In the genomic region with DNA sequence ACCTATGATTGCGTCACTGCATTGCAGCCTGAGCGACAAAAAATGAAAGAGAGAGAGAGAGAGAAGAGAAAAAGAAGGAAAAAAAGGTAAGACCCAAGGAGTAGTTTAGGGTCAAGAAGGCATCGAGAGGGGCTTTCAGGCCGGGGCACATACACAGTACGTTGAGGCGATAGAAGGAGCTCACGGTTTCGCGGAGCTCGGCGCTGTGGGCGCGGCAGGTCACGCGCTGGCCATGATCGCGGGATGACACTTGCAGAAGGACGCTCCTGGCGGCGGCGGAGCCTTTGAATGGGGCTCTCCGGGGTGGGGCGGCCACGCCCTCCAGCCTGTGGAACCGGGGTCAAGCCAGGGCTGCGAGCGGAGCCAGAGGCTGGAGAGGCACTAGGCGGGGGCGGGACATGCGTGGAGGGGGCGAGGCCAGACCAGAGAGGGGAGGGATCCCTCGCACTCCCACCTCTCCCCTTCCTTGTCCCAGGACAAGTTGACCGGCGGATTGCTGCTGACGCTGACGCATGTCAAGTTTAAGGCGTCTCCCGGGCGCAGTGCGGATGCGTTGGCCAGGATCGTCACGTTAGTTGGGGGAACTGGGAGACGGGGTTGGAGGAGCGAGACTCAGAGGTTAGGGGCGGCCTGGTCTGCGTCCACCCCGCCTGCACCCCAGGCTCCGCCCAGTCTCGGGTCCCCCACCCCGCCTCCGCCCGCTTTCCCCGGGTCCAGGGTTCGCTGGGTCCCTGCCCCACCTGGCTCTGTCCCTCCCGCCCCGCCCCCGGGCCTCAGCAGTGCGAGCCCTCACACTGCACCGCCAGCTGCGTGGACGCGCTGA, we compare ENCODE assay signal across 8 cellular contexts. TPM values are rescaled to one million over a fixed set of nuclear protein-coding genes. Genes with fewer than 3 reads are reported as not detected.
DNase-seq lines count a peak whose midpoint lies in the region; ATAC-seq, FAIRE-seq and TF ChIP-seq lines count a peak whose summit lies in the region.
"Had no signal": no experiment of that assay in that cellular context is flagged by ENCODE, and none has a peak within 500 bp of the region (broad histone marks: within the 10 kb centered on the region; RNA-seq: fewer than 3 reads in every experiment).

No MANE protein-coding gene starts in this region.

- no peaks in the 10 kb centered on the region; a peak in 1 of 4 replicates for H3K9me3 ChIP-seq in H1 (ENCODE audit: insufficient read depth in 2 of 2, low read depth in 1 of 2, low read length in 1 of 2)
- H3K9me3 ChIP-seq in skeletal muscle satellite cell (replicated peaks; ENCODE audit: low read length) = no peaks in the 10 kb centered on the region
- H3K9me3 ChIP-seq in adrenal gland (replicated peaks in 1 of 3) = no peaks in the 10 kb centered on the region

- H3K27ac ChIP-seq in H1 (ENCODE audit: low read depth, low read length) (no peak overlapping the region), adrenal gland (no peak overlapping the region)

- H3K36me3 ChIP-seq in H1 (ENCODE audit: control insufficient read depth in 2 of 4, insufficient read depth in 4 of 4, low read length in 3 of 4) (no peaks in the 10 kb centered on the region), skeletal muscle satellite cell (ENCODE audit: insufficient read depth, low read length) (no peaks in the 10 kb centered on the region), adrenal gland (replicated peaks in 1 of 2) (no peaks in the 10 kb centered on the region)

- H3K27me3 ChIP-seq in H1 (replicated peaks in 1 of 4; ENCODE audit: control insufficient read depth in 3 of 4, extremely low read depth in 1 of 4, insufficient read depth in 3 of 4, low read length in 3 of 4) = peaks cover 20 to 45% (median 34%) of the 10 kb centered on the region in 4 experiments
- H3K27me3 ChIP-seq in skeletal muscle satellite cell (ENCODE audit: control insufficient read depth, insufficient read depth, low read length) = peaks cover 72% of the 10 kb centered on the region
- H3K27me3 ChIP-seq in adrenal gland = peaks cover 61% of the 10 kb centered on the region

- POLR2A ChIA-PET in H1 (lab: Charles Lee; ENCODE audit: partially characterized antibody) = interaction anchor here (1.1 kb wide), 1 partner anchor 115 kb away, joined by 3 read pairs; no protein-coding TSS in a partner anchor

- peak overlapping the region; percentile 30 to 59 (median 48) for H3K4me3 ChIP-seq in H1 (ENCODE audit: extremely low read depth in 1 of 4, insufficient read depth in 2 of 4, low read depth in 3 of 4, low read length in 4 of 4)
- peak overlapping the region; percentile 30 for H3K4me3 ChIP-seq in skeletal muscle satellite cell (ENCODE audit: low read length)
- peak overlapping the region in 1 of 4 donors; percentile 41 for H3K4me3 ChIP-seq in adrenal gland

- no peaks in the 10 kb centered on the region for H3K79me1 ChIP-seq in H1 (ENCODE audit: low read depth, low read length)

- 6% methylated on average over 51 of the region's 63 CpGs; no CpG with 5 or more reads in 1 of the 2 experiments for WGBS in H1 (ENCODE audit: extremely low coverage in 1 of 2, insufficient coverage in 1 of 2, insufficient read length in 1 of 2, insufficient replicate concordance in 2 of 2, low coverage in 1 of 2, low lambda C conversion rate in 2 of 2, missing lambda C conversion rate in 1 of 2), 2 experiments
- WGBS in adrenal gland, 4 donors = 4 to 9% (median 5%) methylated on average over 28 to 62 of the region's 63 CpGs

- CTCF ChIA-PET in H1 (lab: Charles Lee; ENCODE audit: partially characterized antibody) = interaction anchor here (1.0 to 2.0 kb wide), 3 partner anchors 10 to 152 kb away, joined by 4 to 7 read pairs (median 5); no protein-coding TSS in a partner anchor

- H3K4ac ChIP-seq in H1 (replicated peaks; ENCODE audit: insufficient read length, low read depth, low read length) = no peak overlapping the region

- H3K4me1 ChIP-seq in H1 (replicated peaks in 1 of 4; ENCODE audit: control insufficient read depth in 3 of 4, insufficient read depth in 4 of 4, low read length in 3 of 4) = peaks cover 0 to 16% (median 5%) of the 10 kb centered on the region in 4 experiments; a peak in 5 of 7 replicates
- H3K4me1 ChIP-seq in skeletal muscle satellite cell (ENCODE audit: control insufficient read depth, insufficient read depth, low read length) = peaks cover 5% of the 10 kb centered on the region
- peaks cover 0 to 7% of the 10 kb centered on the region in 2 donors for H3K4me1 ChIP-seq in adrenal gland (replicated peaks in 1 of 2)

- H2AFZ ChIP-seq in H1 (ENCODE audit: low read length) = peak overlapping the region; percentile 54; the same call in 1 of the 2 replicates

- 0 out of 2 replicates have a peak overlapping the region, but pooled peaks have one; percentile 81 for H2BK15ac ChIP-seq in H1 (ENCODE audit: low read length)

- H3K56ac ChIP-seq in H1 (replicated peaks; ENCODE audit: insufficient read length, low read depth, low read length) = no peak overlapping the region

- H3K23ac ChIP-seq in H1 (ENCODE audit: insufficient read length) = no peak overlapping the region

- TF ChIP-seq EP300 in H1 (IDR thresholded peaks at IDR 0.05; ENCODE audit: borderline replicate concordance in 1 of 2, low read depth in 2 of 2, low read length in 2 of 2) = no peak

- H4K8ac ChIP-seq in H1 (ENCODE audit: extremely low read depth, insufficient read depth, low read length) = no peak overlapping the region

- H2BK120ac ChIP-seq in H1 (replicated peaks; ENCODE audit: low read depth, low read length) = no peak overlapping the region

- H3K23me2 ChIP-seq in H1 (ENCODE audit: low read depth, low read length) = peaks cover 22% of the 10 kb centered on the region

- no peaks in the 10 kb centered on the region for H3K79me2 ChIP-seq in H1 (ENCODE audit: control insufficient read depth in 1 of 2, insufficient read depth in 2 of 2, low read length in 2 of 2)

- H4K20me1 ChIP-seq in H1 (replicated peaks in 1 of 2; ENCODE audit: control insufficient read depth in 1 of 2, insufficient read depth in 2 of 2, low read length in 2 of 2) = peaks cover 0 to 2% of the 10 kb centered on the region in 2 experiments

- no peak overlapping the region for H3K18ac ChIP-seq in H1 (ENCODE audit: extremely low read depth, low read length)

- H3K14ac ChIP-seq in H1 (ENCODE audit: insufficient read length) = no peak overlapping the region

- no peak for FAIRE-seq in H1 (lab: Jason Lieb, UNC)

- H4K5ac ChIP-seq in H1 (ENCODE audit: insufficient read length, low read depth, low read length) = no peak overlapping the region

- H4K91ac ChIP-seq in H1 (replicated peaks; ENCODE audit: insufficient read length, low read length) = no peak overlapping the region

- TF ChIP-seq RAD21 in H1 (IDR thresholded peaks at IDR 0.05 in 1 of 2, conservative IDR thresholded peaks at IDR 0.05 in 1 of 2; ENCODE audit: low read depth in 2 of 2, low read length in 2 of 2) = no peak

- ATAC-seq in HG03520 (IDR thresholded peaks at IDR 0.05; ENCODE audit: unreplicated experiment) = no peak

- H2BK20ac ChIP-seq in H1 (ENCODE audit: low read length) = no peak overlapping the region

- no peak for TF ChIP-seq CTCF in H1 (IDR thresholded peaks at IDR 0.05; ENCODE audit: control extremely low read depth in 1 of 3, insufficient read depth in 1 of 3, low read depth in 1 of 3, low read length in 3 of 3)
- TF ChIP-seq CTCF in adrenal gland (IDR thresholded peaks at IDR 0.05) = no peak

- H2BK12ac ChIP-seq in H1 (ENCODE audit: low read depth, low read length) = 0 out of 2 replicates have a peak overlapping the region, but pooled peaks have one; percentile 39

- no peak for TF ChIP-seq POLR2A in H1 (IDR thresholded peaks at IDR 0.05; ENCODE audit: control extremely low read depth in 1 of 2, low read depth in 2 of 2, low read length in 2 of 2)
- no peak for TF ChIP-seq POLR2A in adrenal gland (IDR thresholded peaks at IDR 0.05)

- no peak overlapping the region for H2BK5ac ChIP-seq in H1 (ENCODE audit: low read depth, low read length)

- H3K4me2 ChIP-seq in H1 (ENCODE audit: insufficient read depth in 1 of 2, low read depth in 2 of 2, low read length in 2 of 2) = peak overlapping the region; percentile 95 to 96
- H3K4me2 ChIP-seq in skeletal muscle satellite cell (ENCODE audit: low read length) = peak overlapping the region; percentile 64

- H3K9ac ChIP-seq in H1 (replicated peaks in 1 of 4; ENCODE audit: extremely low read depth in 1 of 4, low read depth in 3 of 4, low read length in 3 of 4) (no peak overlapping the region), skeletal muscle satellite cell (ENCODE audit: low read depth, low read length) (no peak overlapping the region)

- H2AK5ac ChIP-seq in H1 (ENCODE audit: low read depth, low read length) = no peak overlapping the region

- peak; percentile 20 for DNase-seq in NCI-H226
- DNase-seq in H1 (ENCODE audit: low read depth in 1 of 2, low spot score in 2 of 2) = peak in 1 of 2 experiments; percentile 74
- DNase-seq in ecto neural progenitor cell (ENCODE audit: low spot score) = no peak
- DNase-seq in adrenal gland = no peak
- DNase-seq: NCI-H446 treated with DMSO at 0.1 percent for 48 hours had no signal

- intact Hi-C loops in adrenal gland (cut with DNase I) = loop anchor here in 1 of 2 donors (5.0 kb wide), 1 partner anchor 48 kb away; no protein-coding TSS in a partner anchor

RNA-seq across cellular contexts. Expression of gene NPHS1, which starts 6.9 kb away (rescaled TPM):
- total RNA-seq in H1 (2021; fragmentation: NEBNext Ultra II Directional; extraction: Animal tissue kit (Norgen Biotek cat#: 25700)) = 0.40 and 1.4 TPM in 2 replicates
- polyA plus RNA-seq in H1 (2011; rRNA removed) = 1.3 and 1.9 TPM in 2 replicates
- 2.6 TPM for polyA plus RNA-seq in H1 (2011; cell fraction: cytosol; rRNA removed)
- 8.1 TPM for polyA plus RNA-seq in H1 (2011; cell fraction: nucleus; rRNA removed)
- 0.87 to 1.9 TPM (median 1.4 TPM) in 4 replicates for polyA plus RNA-seq in H1 (2012, experiment 1 of 2)
- polyA plus RNA-seq in H1 (2012, experiment 2 of 2) = 0.34 TPM
- 0.69 TPM for polyA plus RNA-seq in H1 (2013, experiment 1 of 2)
- polyA plus RNA-seq in H1 (2013, experiment 2 of 2) = 0.68 TPM
- 0.63 and 0.73 TPM in 2 replicates for polyA minus RNA-seq in H1 (2011; rRNA and poly(A)+ RNA removed)
- polyA minus RNA-seq in H1 (2011; cell fraction: cytosol; rRNA and poly(A)+ RNA removed) = 0.73 TPM
- polyA minus RNA-seq in H1 (2011; cell fraction: nucleus; rRNA and poly(A)+ RNA removed) = 1.7 TPM
- not detected in 2 replicates for total RNA-seq in skeletal muscle satellite cell (2012; rRNA removed)
- total RNA-seq in adrenal gland = under 1 TPM in 1 of 8 donors, not detected in 7; 0.31 TPM
- not detected for polyA plus RNA-seq in adrenal gland
- total RNA-seq: lung microvascular endothelial cell had no signal

RNA-seq across cellular contexts. Expression of gene KIRREL2, which starts 11.3 kb away (rescaled TPM):
- total RNA-seq in H1 (2021; fragmentation: NEBNext Ultra II Directional; extraction: Animal tissue kit (Norgen Biotek cat#: 25700)) = 4.6 TPM in 2 replicates
- 2.4 and 3.3 TPM in 2 replicates for polyA plus RNA-seq in H1 (2011; rRNA removed)
- polyA plus RNA-seq in H1 (2011; cell fraction: cytosol; rRNA removed) = 2.6 TPM
- polyA plus RNA-seq in H1 (2011; cell fraction: nucleus; rRNA removed) = 7.0 TPM
- 3.4 to 4.7 TPM (median 4.0 TPM) in 4 replicates for polyA plus RNA-seq in H1 (2012, experiment 1 of 2)
- polyA plus RNA-seq in H1 (2012, experiment 2 of 2) = 2.8 TPM
- polyA plus RNA-seq in H1 (2013, experiment 1 of 2) = 4.8 TPM
- polyA plus RNA-seq in H1 (2013, experiment 2 of 2) = 4.4 TPM
- 1.2 and 2.4 TPM in 2 replicates for polyA minus RNA-seq in H1 (2011; rRNA and poly(A)+ RNA removed)
- polyA minus RNA-seq in H1 (2011; cell fraction: cytosol; rRNA and poly(A)+ RNA removed) = 2.2 TPM
- 1.7 TPM for polyA minus RNA-seq in H1 (2011; cell fraction: nucleus; rRNA and poly(A)+ RNA removed)
- total RNA-seq in skeletal muscle satellite cell (2012; rRNA removed) = 0.22 TPM in 1 of 2 replicates, not detected in the other
- total RNA-seq in adrenal gland = under 1 TPM in 3 of 8 donors, not detected in 5; 0.08 to 0.32 (median 0.14) TPM
- under 1 TPM; 0.03 to 0.24 (median 0.15) TPM for polyA plus RNA-seq in adrenal gland
- total RNA-seq: lung microvascular endothelial cell had no signal

RNA-seq across cellular contexts. Expression of gene APLP1, which starts 22.9 kb away (rescaled TPM):
- total RNA-seq in H1 (2021; fragmentation: NEBNext Ultra II Directional; extraction: Animal tissue kit (Norgen Biotek cat#: 25700)) = 22.0 and 22.2 TPM in 2 replicates
- polyA plus RNA-seq in H1 (2011; rRNA removed) (19.9 and 32.4 TPM in 2 replicates), adrenal gland (100 to 1,000 TPM in 1 of 3 donors, 10 to 100 TPM in 2; 77.4 to 278 (median 89.7) TPM)
- polyA plus RNA-seq in H1 (2011; cell fraction: cytosol; rRNA removed) = 18.3 TPM
- polyA plus RNA-seq in H1 (2011; cell fraction: nucleus; rRNA removed) = 37.2 TPM
- polyA plus RNA-seq in H1 (2012, experiment 1 of 2) = 18.3 to 26.1 TPM (median 22.6 TPM) in 4 replicates
- polyA plus RNA-seq in H1 (2012, experiment 2 of 2) = 52.7 TPM
- 43.9 TPM for polyA plus RNA-seq in H1 (2013, experiment 1 of 2)
- polyA plus RNA-seq in H1 (2013, experiment 2 of 2) = 44.0 TPM
- 8.1 and 9.1 TPM in 2 replicates for polyA minus RNA-seq in H1 (2011; rRNA and poly(A)+ RNA removed)
- 8.1 TPM for polyA minus RNA-seq in H1 (2011; cell fraction: cytosol; rRNA and poly(A)+ RNA removed)
- 9.3 TPM for polyA minus RNA-seq in H1 (2011; cell fraction: nucleus; rRNA and poly(A)+ RNA removed)
- total RNA-seq in skeletal muscle satellite cell (2012; rRNA removed) = 1.3 and 2.4 TPM in 2 replicates
- total RNA-seq in adrenal gland = 10 to 100 TPM in 3 of 8 donors, 1 to 10 TPM in 5; 1.0 to 68.7 (median 7.4) TPM

RNA-seq across cellular contexts. Expression of gene PRODH2, which starts 32.8 kb away (rescaled TPM):
- total RNA-seq in H1 (2021; fragmentation: NEBNext Ultra II Directional; extraction: Animal tissue kit (Norgen Biotek cat#: 25700)) = not detected in 2 replicates
- not detected in 2 replicates for polyA plus RNA-seq in H1 (2011; rRNA removed)
- 0.37 TPM for polyA plus RNA-seq in H1 (2011; cell fraction: cytosol; rRNA removed)
- 0.10 TPM for polyA plus RNA-seq in H1 (2011; cell fraction: nucleus; rRNA removed)
- not detected in 4 replicates for polyA plus RNA-seq in H1 (2012, experiment 1 of 2)
- polyA plus RNA-seq in H1 (2012, experiment 2 of 2) = not detected
- polyA plus RNA-seq in H1 (2013, experiment 1 of 2) = not detected
- polyA plus RNA-seq in H1 (2013, experiment 2 of 2) = not detected
- polyA minus RNA-seq in H1 (2011; rRNA and poly(A)+ RNA removed) = not detected in 2 replicates
- polyA minus RNA-seq in H1 (2011; cell fraction: cytosol; rRNA and poly(A)+ RNA removed) = not detected
- not detected for polyA minus RNA-seq in H1 (2011; cell fraction: nucleus; rRNA and poly(A)+ RNA removed)
- total RNA-seq in skeletal muscle satellite cell (2012; rRNA removed) = not detected in 2 replicates
- under 1 TPM in 1 of 8 donors, not detected in 7; 0.46 TPM for total RNA-seq in adrenal gland
- polyA plus RNA-seq in adrenal gland = under 1 TPM in 1 of 3 donors, not detected in 2; 0.07 TPM
- total RNA-seq: lung microvascular endothelial cell had no signal

RNA-seq across cellular contexts. Expression of gene NFKBID, which starts 54.9 kb away (rescaled TPM):
- total RNA-seq in H1 (2021; fragmentation: NEBNext Ultra II Directional; extraction: Animal tissue kit (Norgen Biotek cat#: 25700)) = 12.0 and 13.2 TPM in 2 replicates
- polyA plus RNA-seq in H1 (2011; rRNA removed) (10.0 and 22.1 TPM in 2 replicates), adrenal gland (10 to 100 TPM in 2 of 3 donors, 1 to 10 TPM in 1; 1.5 to 18.9 (median 14.7) TPM)
- polyA plus RNA-seq in H1 (2011; cell fraction: cytosol; rRNA removed) = 8.7 TPM
- polyA plus RNA-seq in H1 (2011; cell fraction: nucleus; rRNA removed) = 39.2 TPM
- polyA plus RNA-seq in H1 (2012, experiment 1 of 2) = 4.9 to 9.4 TPM (median 8.5 TPM) in 4 replicates
- 5.1 TPM for polyA plus RNA-seq in H1 (2012, experiment 2 of 2)
- polyA plus RNA-seq in H1 (2013, experiment 1 of 2) = 9.8 TPM
- 11.0 TPM for polyA plus RNA-seq in H1 (2013, experiment 2 of 2)
- polyA minus RNA-seq in H1 (2011; rRNA and poly(A)+ RNA removed) = 7.3 and 8.1 TPM in 2 replicates
- polyA minus RNA-seq in H1 (2011; cell fraction: cytosol; rRNA and poly(A)+ RNA removed) = 5.7 TPM
- polyA minus RNA-seq in H1 (2011; cell fraction: nucleus; rRNA and poly(A)+ RNA removed) = 27.4 TPM
- total RNA-seq in skeletal muscle satellite cell (2012; rRNA removed) = 3.5 and 6.3 TPM in 2 replicates
- total RNA-seq in adrenal gland = 10 to 100 TPM in 2 of 8 donors, 1 to 10 TPM in 6; 1.7 to 10.8 (median 6.9) TPM
